In genomic region chrX:133979641-133980230, GRCh38 we compare ENCODE assay signal across 14 cellular contexts. TPM values are rescaled to one million over a fixed set of nuclear protein-coding genes. Genes with fewer than 3 reads are reported as not detected.
"Had no signal": no experiment of that assay in that cellular context is flagged by ENCODE, and none has a peak within 500 bp of the region (broad histone marks: within the 10 kb centered on the region; RNA-seq: fewer than 3 reads in every experiment).

No MANE protein-coding gene starts in this region.

- H3K36me3 ChIP-seq: brain microvascular endothelial cell, gastrocnemius medialis, heart left ventricle, left lung had no signal

- H3K36me3 Mint-ChIP-seq: activated CD4-positive, alpha-beta memory T cell treated with anti-CD3 and anti-CD28 coated beads for 36 hours; stimulated activated memory B cell treated with anti-CD40 and anti-IgM and Interleukin-4, amounts not matched to agents 10 μg/mL and 1 μg/mL and 100 μg/mL, for 72 hours had no signal

- FAIRE-seq: endometrium had no signal

- H3K9me3 Mint-ChIP-seq: activated B cell treated with CpG ODN at 0.5 μM for 24 hours; activated CD4-positive, alpha-beta memory T cell treated with anti-CD3 and anti-CD28 coated beads for 36 hours; stimulated activated memory B cell treated with anti-CD40 and anti-IgM and Interleukin-4, amounts not matched to agents 10 μg/mL and 1 μg/mL and 100 μg/mL, for 72 hours had no signal

- H3K27ac ChIP-seq: brain microvascular endothelial cell, gastrocnemius medialis, heart left ventricle, left lung, parathyroid adenoma had no signal

- DNase-seq: activated B cell treated with CpG ODN at 0.5 μM for 24 hours; activated CD4-positive, alpha-beta memory T cell treated with anti-CD3 and anti-CD28 coated beads for 36 hours; activated CD4-positive, alpha-beta T cell treated with anti-CD3 and anti-CD28 coated beads for 4 hours; anterior cingulate cortex; brain microvascular endothelial cell; cortex of kidney; gastrocnemius medialis; heart left ventricle; left lung; stimulated activated CD4-positive, alpha-beta T cell treated with anti-CD3 and anti-CD28 coated beads, Interleukin-4, amount 100 ng/mL, for 24 hours had no signal

- H3K4me3 ChIP-seq: gastrocnemius medialis, heart left ventricle, left lung had no signal

- ATAC-seq: gastrocnemius medialis; heart left ventricle; left lung; stimulated activated memory B cell treated with anti-CD40 and anti-IgM and Interleukin-4, amounts not matched to agents 10 μg/mL and 1 μg/mL and 100 μg/mL, for 72 hours had no signal

- H3K27ac Mint-ChIP-seq: activated B cell treated with CpG ODN at 0.5 μM for 24 hours; activated CD4-positive, alpha-beta memory T cell treated with anti-CD3 and anti-CD28 coated beads for 36 hours; stimulated activated memory B cell treated with anti-CD40 and anti-IgM and Interleukin-4, amounts not matched to agents 10 μg/mL and 1 μg/mL and 100 μg/mL, for 72 hours had no signal

- H3K4me3 Mint-ChIP-seq: activated B cell treated with CpG ODN at 0.5 μM for 24 hours; activated CD4-positive, alpha-beta memory T cell treated with anti-CD3 and anti-CD28 coated beads for 36 hours; stimulated activated memory B cell treated with anti-CD40 and anti-IgM and Interleukin-4, amounts not matched to agents 10 μg/mL and 1 μg/mL and 100 μg/mL, for 72 hours had no signal

- H3K9me3 ChIP-seq: gastrocnemius medialis, heart left ventricle, left lung had no signal

- H3K79me2 ChIP-seq: parathyroid adenoma had no signal

- H3K4me1 Mint-ChIP-seq: stimulated activated memory B cell treated with anti-CD40 and anti-IgM and Interleukin-4, amounts not matched to agents 10 μg/mL and 1 μg/mL and 100 μg/mL, for 72 hours had no signal

- H2AFZ ChIP-seq: parathyroid adenoma had no signal

- H3K4me1 ChIP-seq: gastrocnemius medialis, heart left ventricle, left lung, parathyroid adenoma had no signal

- H3K9ac ChIP-seq: parathyroid adenoma had no signal

RNA-seq across cellular contexts. Expression of gene GPC3, which starts 5.7 kb away (rescaled TPM):
- total RNA-seq: activated B cell treated with CpG ODN at 0.5 μM for 24 hours, lung microvascular endothelial cell had no signal
